In genomic region chr9:118325757-118326156, GRCh38 we compare ENCODE assay signal across 20 cellular contexts.
"Had no signal": no experiment of that assay in that cellular context is flagged by ENCODE, and none has a peak within 500 bp of the region (broad histone marks: within the 10 kb centered on the region; RNA-seq: fewer than 3 reads in every experiment).

No MANE protein-coding gene starts in this region.

- DNase-seq: natural killer cell; occipital lobe; ovary; posterior cingulate gyrus; psoas muscle; right cardiac atrium; right lobe of liver; sigmoid colon; small intestine; stimulated activated CD4-positive, alpha-beta T cell treated with anti-CD3 and anti-CD28 coated beads, Interleukin-15, amount 100 ng/mL, for 24 hours; stimulated activated CD4-positive, alpha-beta T cell treated with anti-CD3 and anti-CD28 coated beads, Interleukin-2, amount 100 ng/mL, for 24 hours; stimulated activated CD4-positive, alpha-beta T cell treated with anti-CD3 and anti-CD28 coated beads, Interleukin-2, amount 100 ng/mL, for 48 hours; stimulated activated CD4-positive, alpha-beta T cell treated with anti-CD3 and anti-CD28 coated beads, Interleukin-4, amount 100 ng/mL, for 24 hours; stimulated activated naive B cell treated with anti-CD40 and anti-IgM and Interleukin-4, amounts not matched to agents 10 μg/mL and 1 μg/mL and 100 μg/mL, for 72 hours; stimulated activated naive CD4-positive, alpha-beta T cell treated with Interleukin-2 at 50 U/mL for 16 hours; stomach; thyroid gland; trophoblast cell; upper lobe of left lung had no signal

- ATAC-seq: natural killer cell; psoas muscle; right cardiac atrium; right lobe of liver; stimulated activated effector memory CD8-positive, alpha-beta T cell treated with anti-CD3 and anti-CD28 coated beads, Interleukin-12 subunit alpha, Interleukin-12 subunit beta, amount 100 ng/mL, for 72 hours; stimulated activated naive B cell treated with anti-CD40 and anti-IgM and Interleukin-4, amounts not matched to agents 10 μg/mL and 1 μg/mL and 100 μg/mL, for 72 hours had no signal
